In the genomic region with DNA sequence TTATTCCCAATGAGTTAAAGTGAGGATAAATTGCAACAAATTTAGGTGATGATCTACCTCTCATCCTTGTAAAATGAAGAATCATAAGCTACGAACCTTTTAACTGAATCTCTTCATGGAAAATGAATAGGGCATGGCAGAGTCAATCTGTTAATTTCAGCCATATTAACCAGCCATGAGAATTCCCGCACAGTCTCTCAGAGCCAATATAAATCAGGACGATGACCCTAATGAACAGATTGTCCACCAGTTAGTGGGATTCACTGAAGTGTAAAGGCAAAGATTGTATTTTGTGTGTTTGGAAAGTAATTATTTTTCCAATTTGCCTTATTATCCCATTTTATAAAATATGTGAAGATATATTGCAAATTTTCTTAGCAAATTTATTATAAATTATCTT, we compare ENCODE assay signal across 22 cellular contexts.
"Had no signal": no experiment of that assay in that cellular context is flagged by ENCODE, and none has a peak within 500 bp of the region (broad histone marks: within the 10 kb centered on the region; RNA-seq: fewer than 3 reads in every experiment).

No MANE protein-coding gene starts in this region.

- DNase-seq: natural killer cell; occipital lobe; ovary; posterior cingulate gyrus; psoas muscle; right cardiac atrium; right lobe of liver; sigmoid colon; small intestine; stimulated activated CD4-positive, alpha-beta T cell treated with anti-CD3 and anti-CD28 coated beads, Interleukin-15, amount 100 ng/mL, for 24 hours; stimulated activated CD4-positive, alpha-beta T cell treated with anti-CD3 and anti-CD28 coated beads, Interleukin-2, amount 100 ng/mL, for 24 hours; stimulated activated CD4-positive, alpha-beta T cell treated with anti-CD3 and anti-CD28 coated beads, Interleukin-2, amount 100 ng/mL, for 48 hours; stimulated activated CD4-positive, alpha-beta T cell treated with anti-CD3 and anti-CD28 coated beads, Interleukin-4, amount 100 ng/mL, for 24 hours; stimulated activated naive B cell treated with anti-CD40 and anti-IgM and Interleukin-4, amounts not matched to agents 10 μg/mL and 1 μg/mL and 100 μg/mL, for 72 hours; stimulated activated naive CD8-positive, alpha-beta T cell treated with anti-CD3 and anti-CD28 coated beads, Interleukin-15, amount 100 ng/mL, for 72 hours; stimulated activated naive CD8-positive, alpha-beta T cell treated with anti-CD3 and anti-CD28 coated beads, Interleukin-15, Interleukin-2, amounts not matched to agents 100 U/mL and 50 U/mL, for 24 hours; substantia nigra; testis; tibial artery; transverse colon; upper lobe of right lung; uterus had no signal
